ENCODE assay signal across 1 cellular context in genomic region chr5:150125334-150125733, GRCh38.
TF ChIP-seq lines count a peak whose summit lies in the region.

No MANE protein-coding gene starts in this region.

TF ChIP-seq in IMR-90, 13 proteins besides CTCF, POLR2A, EP300 and RAD21:
- no peak for TF ChIP-seq ELK1 (IDR thresholded peaks at IDR 0.05; ENCODE audit: borderline replicate concordance, low read depth, low read length)
- no peak for TF ChIP-seq MAZ (IDR thresholded peaks at IDR 0.05; ENCODE audit: borderline replicate concordance, low read depth, low read length)
- no peak for TF ChIP-seq RCOR1 (IDR thresholded peaks at IDR 0.05; ENCODE audit: insufficient replicate concordance, low read length)
- TF ChIP-seq USF2 (IDR thresholded peaks at IDR 0.05; ENCODE audit: low read depth, low read length), result no peak
- no peak for TF ChIP-seq FOS (IDR thresholded peaks at IDR 0.05; ENCODE audit: low read depth, low read length)
- TF ChIP-seq RFX5 (IDR thresholded peaks at IDR 0.05; ENCODE audit: low read depth, low read length), result no peak
- TF ChIP-seq SMC3 (IDR thresholded peaks at IDR 0.05; ENCODE audit: low read depth, low read length), result no peak
- no peak for TF ChIP-seq BHLHE40 (IDR thresholded peaks at IDR 0.05; ENCODE audit: low read depth, low read length)
- TF ChIP-seq MAFK (IDR thresholded peaks at IDR 0.05; ENCODE audit: low read depth, low read length), result no peak
TF ChIP-seq in IMR-90: peak in this region for 0.
